9 cellular contexts compared by ENCODE assay signal in genomic region chr14:100159107-100159864, GRCh38. TPM values are rescaled to one million over a fixed set of nuclear protein-coding genes. Genes with fewer than 3 reads are reported as not detected.
DNase-seq lines count a peak whose midpoint lies in the region; ATAC-seq and TF ChIP-seq lines count a peak whose summit lies in the region.
"Had no signal": no experiment of that assay in that cellular context is flagged by ENCODE, and none has a peak within 500 bp of the region (broad histone marks: within the 10 kb centered on the region; RNA-seq: fewer than 3 reads in every experiment).

Gene DEGS2 (minus strand): TSS chr14:100159645. CDS start chr14:100159587, 58 bp downstream.

- no peaks in the 10 kb centered on the region for H4K20me1 ChIP-seq in IMR-90 (ENCODE audit: insufficient read depth, low read length)

- dilution Hi-C loops in IMR-90 (cut with HindIII; ENCODE audit: low sequenced_read_pairs, unreplicated experiment): no loop called here

- no peak within 1 kb of the TSS for H3K14ac ChIP-seq in IMR-90 (replicated peaks; ENCODE audit: low read depth, low read length)

- no peaks in the 10 kb centered on the region for H3K79me1 ChIP-seq in IMR-90 (ENCODE audit: low read depth in 1 of 2, low read length in 2 of 2)

- DNase-seq in NCI-H2029 (lab: John Stamatoyannopoulos, UW) (peak; percentile 37), NCI-H2029 treated with DMSO at 0.1 percent for 48 hours (lab: John Stamatoyannopoulos, UW) (no peak), IMR-90 (no peak), endothelial cell (ENCODE audit: low spot score) (no peak), omental fat pad (ENCODE audit: low spot score) (no peak), upper lobe of left lung (peak; percentile 60 to 94), posterior vena cava (ENCODE audit: low spot score) (no peak)
- DNase-seq in activated CD4-positive, alpha-beta T cell treated with anti-CD3 and anti-CD28 coated beads, Interleukin-2, amount 10 ng/mL, durations not matched to agents 24 days and 14 days: peak; percentile 82

- H3K9me3 ChIP-seq in IMR-90 (ENCODE audit: control insufficient read depth, insufficient read depth, low read length) (peaks cover 21% of the 10 kb centered on the region), upper lobe of left lung (peaks cover 0 to 10% (median 6%) of the 10 kb centered on the region in 4 donors)

- no peak within 1 kb of the TSS for H2BK5ac ChIP-seq in IMR-90 (ENCODE audit: low read depth, low read length, poor library complexity, severe bottlenecking)

- no peak within 1 kb of the TSS for H2BK120ac ChIP-seq in IMR-90 (ENCODE audit: low read depth, low read length)

- H4K5ac ChIP-seq in IMR-90 (ENCODE audit: low read depth, low read length): no peak within 1 kb of the TSS

- peaks cover 4% of the 10 kb centered on the region for H3K9me3 Mint-ChIP-seq in activated CD4-positive, alpha-beta T cell treated with anti-CD3 and anti-CD28 coated beads, Interleukin-2, amount 10 ng/mL, durations not matched to agents 24 days and 14 days
- H3K9me3 Mint-ChIP-seq in endothelial cell (ENCODE audit: unreplicated experiment): no peaks in the 10 kb centered on the region

- no peak within 1 kb of the TSS for H2BK20ac ChIP-seq in IMR-90 (ENCODE audit: low read depth, low read length)

- H2AK5ac ChIP-seq in IMR-90 (ENCODE audit: low read depth, low read length): no peak within 1 kb of the TSS

- intact Hi-C loops in IMR-90 (cut with micrococcal nuclease): no loop called here
- intact Hi-C loops in activated CD4-positive, alpha-beta T cell treated with anti-CD3 and anti-CD28 coated beads, Interleukin-2, amount 10 ng/mL, durations not matched to agents 24 days and 14 days (cut with micrococcal nuclease): loop anchor here (2.0 kb wide), 1 partner anchor 56 kb away; no protein-coding TSS in a partner anchor
- intact Hi-C loops in posterior vena cava (cut with DNase I): no loop called here

- H3K27me3 Mint-ChIP-seq in activated CD4-positive, alpha-beta T cell treated with anti-CD3 and anti-CD28 coated beads, Interleukin-2, amount 10 ng/mL, durations not matched to agents 24 days and 14 days: peaks cover 34% of the 10 kb centered on the region
- peaks cover 13% of the 10 kb centered on the region for H3K27me3 Mint-ChIP-seq in endothelial cell (ENCODE audit: unreplicated experiment)

- TF ChIP-seq POLR2A in IMR-90 (IDR thresholded peaks at IDR 0.05; ENCODE audit: low read depth, low read length) (no peak), upper lobe of left lung (IDR thresholded peaks at IDR 0.05) (peak in 1 of 4 donors; percentile 38)

- H3K23ac ChIP-seq in IMR-90 (ENCODE audit: low read depth, low read length): no peak within 1 kb of the TSS; the same call in 1 of the 2 replicates

- 3% methylated on average over 66 of the region's 93 CpGs; no CpG with 5 or more reads in 1 of the 2 experiments for WGBS in IMR-90 (ENCODE audit: extremely low coverage in 2 of 2, insufficient read length in 1 of 2), 2 experiments
- WGBS in upper lobe of left lung, 2 donors: 1% methylated on average over 50 of the region's 93 CpGs; no CpG with 5 or more reads in 1 of the 2 donors

- peak within 1 kb of the TSS; percentile 50 for H2AK9ac ChIP-seq in IMR-90 (replicated peaks; ENCODE audit: low read depth, low read length, poor library complexity)

- no TSS peak for BruUV-seq in IMR-90 (replicated peaks; lab: Mats Ljungman, UMichigan)

- no peak within 1 kb of the TSS for H3K4me3 ChIP-seq in IMR-90 (ENCODE audit: insufficient read depth, low read depth, low read length)
- H3K4me3 ChIP-seq in upper lobe of left lung: peak within 1 kb of the TSS in 3 of 4 donors; percentile 47 to 60 (median 58)

- TF ChIP-seq RAD21 in IMR-90 (IDR thresholded peaks at IDR 0.05; ENCODE audit: low read length): no peak

- no peaks in the 10 kb centered on the region for H3K36me3 ChIP-seq in IMR-90 (ENCODE audit: control insufficient read depth, insufficient read depth, low read length)
- H3K36me3 ChIP-seq in upper lobe of left lung: no peaks in the 10 kb centered on the region

- no peak within 1 kb of the TSS for H4K91ac ChIP-seq in IMR-90 (ENCODE audit: insufficient read depth, low read depth, low read length)

- CTCF ChIA-PET in IMR-90 (lab: Yijun Ruan, JAX): interaction anchor here (0.5 kb wide), 1 partner anchor 187 kb away, joined by 3 read pairs; no protein-coding TSS in a partner anchor

- H3K9me1 ChIP-seq in IMR-90 (ENCODE audit: insufficient read depth, low read length): no peaks in the 10 kb centered on the region

- H3K18ac ChIP-seq in IMR-90 (ENCODE audit: low read depth, low read length): no peak within 1 kb of the TSS

- H3K4me3 Mint-ChIP-seq in activated CD4-positive, alpha-beta T cell treated with anti-CD3 and anti-CD28 coated beads, Interleukin-2, amount 10 ng/mL, durations not matched to agents 24 days and 14 days: peak within 1 kb of the TSS; percentile 71
- H3K4me3 Mint-ChIP-seq in endothelial cell (ENCODE audit: unreplicated experiment): peak within 1 kb of the TSS; percentile 42

- no peaks in the 10 kb centered on the region for H3K4me1 Mint-ChIP-seq in activated CD4-positive, alpha-beta T cell treated with anti-CD3 and anti-CD28 coated beads, Interleukin-2, amount 10 ng/mL, durations not matched to agents 24 days and 14 days
- H3K4me1 Mint-ChIP-seq in endothelial cell (ENCODE audit: unreplicated experiment): no peaks in the 10 kb centered on the region

- peak within 1 kb of the TSS; percentile 44 for H3K4me2 ChIP-seq in IMR-90 (ENCODE audit: low read depth, low read length)

- H3K36me3 Mint-ChIP-seq in activated CD4-positive, alpha-beta T cell treated with anti-CD3 and anti-CD28 coated beads, Interleukin-2, amount 10 ng/mL, durations not matched to agents 24 days and 14 days (ENCODE audit: low read depth): no peaks in the 10 kb centered on the region
- peaks cover 7% of the 10 kb centered on the region for H3K36me3 Mint-ChIP-seq in endothelial cell (ENCODE audit: low read depth, unreplicated experiment)

- POLR2A ChIA-PET in IMR-90 (lab: Charles Lee; ENCODE audit: unreplicated experiment): no interaction called here

- H4K8ac ChIP-seq in IMR-90 (ENCODE audit: low read depth in 2 of 2, low read length in 2 of 2): no peak within 1 kb of the TSS

- H3K4ac ChIP-seq in IMR-90 (ENCODE audit: low read depth, low read length): no peak within 1 kb of the TSS

- no peak within 1 kb of the TSS for H3K27ac ChIP-seq in IMR-90 (ENCODE audit: insufficient read depth, low read length)
- peak within 1 kb of the TSS in 1 of 4 donors; percentile 24 for H3K27ac ChIP-seq in upper lobe of left lung
- H3K27ac ChIP-seq: C4-2B had no signal

- H2BK15ac ChIP-seq in IMR-90 (ENCODE audit: low read depth, low read length): no peak within 1 kb of the TSS

- no peak for TF ChIP-seq EP300 in upper lobe of left lung (IDR thresholded peaks at IDR 0.05)

- ATAC-seq in IMR-90 (ENCODE audit: low read depth) (peak; percentile 69), omental fat pad (ENCODE audit: low FRiP score) (peak; percentile 37), upper lobe of left lung (ENCODE audit: low FRiP score in 2 of 2) (peak; percentile 52 to 64)

- in situ Hi-C loops in IMR-90 (cut with MboI; ENCODE audit: low sequenced_read_pairs): no loop called here

- no peak within 1 kb of the TSS for H3K56ac ChIP-seq in IMR-90 (ENCODE audit: extremely low read depth, insufficient read depth, low read length)

- TF ChIP-seq CTCF in IMR-90 (conservative IDR thresholded peaks at IDR 0.05; ENCODE audit: low read depth, low read length): no peak
- no peak for TF ChIP-seq CTCF in endothelial cell (IDR thresholded peaks at IDR 0.05; ENCODE audit: unreplicated experiment)
- TF ChIP-seq CTCF in omental fat pad (IDR thresholded peaks at IDR 0.05): no peak
- TF ChIP-seq CTCF in upper lobe of left lung (IDR thresholded peaks at IDR 0.05): no peak

- H3K4me1 ChIP-seq in IMR-90 (ENCODE audit: control insufficient read depth, insufficient read depth, low read length): no peaks in the 10 kb centered on the region
- H3K4me1 ChIP-seq in upper lobe of left lung: peaks cover 15 to 31% (median 24%) of the 10 kb centered on the region in 4 donors

- H3K9ac ChIP-seq in IMR-90 (ENCODE audit: low read depth, low read length): no peak within 1 kb of the TSS

- H2AFZ ChIP-seq in IMR-90 (replicated peaks; ENCODE audit: low read length, poor library complexity): peak within 1 kb of the TSS; percentile 56

- peaks cover 49% of the 10 kb centered on the region for H3K27me3 ChIP-seq in IMR-90 (ENCODE audit: control insufficient read depth, insufficient read depth, low read length)
- H3K27me3 ChIP-seq in upper lobe of left lung: peaks cover 0 to 16% (median 11%) of the 10 kb centered on the region in 4 donors

- H3K27ac Mint-ChIP-seq in activated CD4-positive, alpha-beta T cell treated with anti-CD3 and anti-CD28 coated beads, Interleukin-2, amount 10 ng/mL, durations not matched to agents 24 days and 14 days: no peak within 1 kb of the TSS
- H3K27ac Mint-ChIP-seq in endothelial cell (ENCODE audit: unreplicated experiment): no peak within 1 kb of the TSS

TF ChIP-seq in IMR-90, 13 proteins besides CTCF, POLR2A, EP300 and RAD21 (continues in another document):
- TF ChIP-seq FOS (IDR thresholded peaks at IDR 0.05; ENCODE audit: low read depth, low read length): no peak
- no peak for TF ChIP-seq SMC3 (IDR thresholded peaks at IDR 0.05; ENCODE audit: low read depth, low read length)
- no peak for TF ChIP-seq USF2 (IDR thresholded peaks at IDR 0.05; ENCODE audit: low read depth, low read length)

RNA-seq across cellular contexts. Expression of gene DEGS2, which starts in this region (rescaled TPM):
- total RNA-seq in IMR-90 (2012; rRNA removed) (not detected in 2 replicates), endothelial cell (ENCODE audit: unreplicated experiment) (not detected), omental fat pad (under 1 TPM in 3 of 4 donors, not detected in 1; 0.19 to 0.79 (median 0.19) TPM), upper lobe of left lung (10 to 100 TPM in 1 of 6 donors, 1 to 10 TPM in 5; 2.0 to 19.9 (median 5.4) TPM), posterior vena cava (1 to 10 TPM in 1 of 2 donors, under 1 TPM in 1; 0.10 to 1.2 TPM)
- not detected in 2 replicates for polyA plus RNA-seq in IMR-90 (2012; rRNA removed)
- polyA plus RNA-seq in IMR-90 (2012; cell fraction: cytosol; rRNA removed): 0.01 TPM in 1 of 2 replicates, not detected in the other
- polyA plus RNA-seq in IMR-90 (2012; cell fraction: nucleus; rRNA removed; ENCODE audit: low replicate concordance): 0.02 and 0.14 TPM in 2 replicates
- 0.09 and 0.35 TPM in 2 replicates for total RNA-seq in activated CD4-positive, alpha-beta T cell treated with anti-CD3 and anti-CD28 coated beads, Interleukin-2, amount 10 ng/mL, durations not matched to agents 24 days and 14 days

Comparison
In these comparisons a context has a peak if more than half of its experiments do, and no peak if none do; other contexts are left out.
1. DNase-seq: peak in NCI-H2029 (single experiment) and upper lobe of left lung (2 of 2); none in NCI-H2029 treated with DMSO at 0.1 percent for 48 hours (single experiment), IMR-90 (single experiment), endothelial cell (single experiment), omental fat pad (single experiment) and posterior vena cava (single experiment).
2. Peak in ATAC-seq and H3K4me2 ChIP-seq in IMR-90; RNA of the gene not detected or under 1 TPM.
3. Peak in DNase-seq in activated CD4-positive, alpha-beta T cell treated with anti-CD3 and anti-CD28 coated beads, Interleukin-2, amount 10 ng/mL, durations not matched to agents 24 days and 14 days; RNA of the gene not detected or under 1 TPM.
4. Peak in ATAC-seq in omental fat pad; RNA of the gene not detected or under 1 TPM.
5. Peak in every context shown above with its lines, with median percentiles within 50 percentile points of each other: ATAC-seq.